Comparison of ENCODE assay signal across 20 cellular contexts in genomic region chr13:28485551-28485950, GRCh38. TPM values are rescaled to one million over a fixed set of nuclear protein-coding genes. Genes with fewer than 3 reads are reported as not detected.
"Had no signal": no experiment of that assay in that cellular context is flagged by ENCODE, and none has a peak within 500 bp of the region (broad histone marks: within the 10 kb centered on the region; RNA-seq: fewer than 3 reads in every experiment).

No MANE protein-coding gene starts in this region.

- H3K4me3 Mint-ChIP-seq: activated T-cell treated with anti-CD3 and anti-CD28 coated beads, Interleukin-2, amount 50 U/mL, for 72 hours; natural killer cell; stimulated activated effector memory CD8-positive, alpha-beta T cell treated with anti-CD3 and anti-CD28 coated beads, Interleukin-12 subunit alpha, Interleukin-12 subunit beta, amount 100 ng/mL, for 72 hours; T-helper 1 cell treated with Interleukin-12 subunit alpha and Interleukin-12 subunit beta and Interleukin-4 antibody, amounts not matched to agents 30 μg/mL and 1 μg/mL, for 36 hours had no signal

- H3K27ac Mint-ChIP-seq: activated naive CD4-positive, alpha-beta T cell treated with anti-CD3 and anti-CD28 coated beads, Interleukin-2, amount 50 U/mL, for 72 hours; activated T-cell treated with anti-CD3 and anti-CD28 coated beads, Interleukin-2, amount 50 U/mL, for 72 hours; natural killer cell; stimulated activated effector memory CD8-positive, alpha-beta T cell treated with anti-CD3 and anti-CD28 coated beads, Interleukin-12 subunit alpha, Interleukin-12 subunit beta, amount 100 ng/mL, for 72 hours; T-helper 1 cell treated with Interleukin-12 subunit alpha and Interleukin-12 subunit beta and Interleukin-4 antibody, amounts not matched to agents 30 μg/mL and 1 μg/mL, for 36 hours had no signal

- H3K36me3 ChIP-seq: adrenal gland, lower lobe of right lung, right lobe of liver had no signal

- ATAC-seq: activated naive CD4-positive, alpha-beta T cell treated with anti-CD3 and anti-CD28 coated beads, Interleukin-2, amount 50 U/mL, for 72 hours; activated T-cell treated with anti-CD3 and anti-CD28 coated beads, Interleukin-2, amount 50 U/mL, for 72 hours; foreskin keratinocyte; natural killer cell; stimulated activated effector memory CD8-positive, alpha-beta T cell treated with anti-CD3 and anti-CD28 coated beads, Interleukin-12 subunit alpha, Interleukin-12 subunit beta, amount 100 ng/mL, for 72 hours had no signal

- H3K27ac ChIP-seq: adrenal gland, foreskin keratinocyte, hepatocyte, lower lobe of right lung, parathyroid adenoma, right lobe of liver, VCaP had no signal

- H2AFZ ChIP-seq: hepatocyte, parathyroid adenoma had no signal

- H3K4me1 Mint-ChIP-seq: natural killer cell; stimulated activated effector memory CD8-positive, alpha-beta T cell treated with anti-CD3 and anti-CD28 coated beads, Interleukin-12 subunit alpha, Interleukin-12 subunit beta, amount 100 ng/mL, for 72 hours had no signal

- H3K36me3 Mint-ChIP-seq: natural killer cell; stimulated activated effector memory CD8-positive, alpha-beta T cell treated with anti-CD3 and anti-CD28 coated beads, Interleukin-12 subunit alpha, Interleukin-12 subunit beta, amount 100 ng/mL, for 72 hours had no signal

- H3K4me1 ChIP-seq: foreskin keratinocyte, parathyroid adenoma, right lobe of liver had no signal

- H3K9me3 Mint-ChIP-seq: activated naive CD4-positive, alpha-beta T cell treated with anti-CD3 and anti-CD28 coated beads, Interleukin-2, amount 50 U/mL, for 72 hours; activated T-cell treated with anti-CD3 and anti-CD28 coated beads, Interleukin-2, amount 50 U/mL, for 72 hours; natural killer cell; stimulated activated effector memory CD8-positive, alpha-beta T cell treated with anti-CD3 and anti-CD28 coated beads, Interleukin-12 subunit alpha, Interleukin-12 subunit beta, amount 100 ng/mL, for 72 hours; T-helper 1 cell treated with Interleukin-12 subunit alpha and Interleukin-12 subunit beta and Interleukin-4 antibody, amounts not matched to agents 30 μg/mL and 1 μg/mL, for 36 hours had no signal

- DNase-seq: activated CD4-positive, alpha-beta T cell treated with anti-CD3 and anti-CD28 coated beads for 1 hour; activated CD8-positive, alpha-beta memory T cell treated with anti-CD3 and anti-CD28 coated beads for 24 hours; activated CD8-positive, alpha-beta memory T cell treated with anti-CD3 and anti-CD28 coated beads, Interleukin-2, amount 50 U/mL, for 48 hours; activated gamma-delta T cell treated with Interleukin-2 at 50 U/mL for 16 hours; activated T-cell treated with anti-CD3 and anti-CD28 coated beads, Interleukin-2, amount 50 U/mL, for 72 hours; adrenal gland; dermis blood vessel endothelial cell; effector memory CD4-positive, alpha-beta T cell; foreskin keratinocyte; lower lobe of right lung; natural killer cell; right lobe of liver; small intestine; stimulated activated CD4-positive, alpha-beta T cell treated with anti-CD3 and anti-CD28 coated beads, Interleukin-4, amount 100 ng/mL, for 24 hours had no signal

- H3K79me2 ChIP-seq: hepatocyte, parathyroid adenoma had no signal

- H3K9me3 ChIP-seq: adrenal gland, lower lobe of right lung, right lobe of liver had no signal

- H3K9ac ChIP-seq: parathyroid adenoma had no signal

- H3K4me3 ChIP-seq: adrenal gland, hepatocyte, lower lobe of right lung, right lobe of liver had no signal

- H3K4me2 ChIP-seq: hepatocyte had no signal

RNA-seq across cellular contexts. Expression of gene FLT1, which starts 9.4 kb away (rescaled TPM):
- total RNA-seq: foreskin keratinocyte had no signal
- polyA plus RNA-seq: foreskin keratinocyte had no signal
